18 cellular contexts compared by ENCODE assay signal in genomic region chr16:76963614-76964315, GRCh38.
DNase-seq lines count a peak whose midpoint lies in the region; ATAC-seq and TF ChIP-seq lines count a peak whose summit lies in the region.
"Had no signal": no experiment of that assay in that cellular context is flagged by ENCODE, and none has a peak within 500 bp of the region (broad histone marks: within the 10 kb centered on the region; RNA-seq: fewer than 3 reads in every experiment).

No MANE protein-coding gene starts in this region.

- no peak overlapping the region for H3K4me3 ChIP-seq in right lobe of liver
- H3K4me3 ChIP-seq: BLaER1, GM23248, ovary, skin epidermis had no signal

- DNase-seq in NCI-H1436 (lab: John Stamatoyannopoulos, UW) = peak; percentile 45
- DNase-seq in right lobe of liver = no peak
- no peak for DNase-seq in GM10266 (ENCODE audit: extremely low spot score)
- no peak for DNase-seq in dedifferentiated amniotic fluid mesenchymal stem cell (ENCODE audit: extremely low spot score)
- no peak for DNase-seq in NCI-H510A (lab: John Stamatoyannopoulos, UW)
- no peak for DNase-seq in OCI-M1 (lab: John Stamatoyannopoulos, UW)
- DNase-seq: DMS153; effector memory CD8-positive, alpha-beta T cell; GM23248; Kasumi-1; NCI-H2029; NCI-H774; ovary; stimulated activated CD4-positive, alpha-beta T cell treated with anti-CD3 and anti-CD28 coated beads, Interleukin-4, amount 100 ng/mL, for 4 hours had no signal

- no peaks in the 10 kb centered on the region for H3K9me3 ChIP-seq in right lobe of liver
- H3K9me3 ChIP-seq: BLaER1, ovary had no signal

- TF ChIP-seq POLR2A in right lobe of liver (IDR thresholded peaks at IDR 0.05) = no peak

- WGBS in right lobe of liver (ENCODE audit: insufficient coverage, low coverage, low lambda C conversion rate, missing lambda C conversion rate) = 87% methylated on average over 9 of the region's 9 CpGs

- peak overlapping the region in 2 of 3 donors; percentile 56 to 74 for H3K27ac ChIP-seq in right lobe of liver
- H3K27ac ChIP-seq: BLaER1, GM23248, ovary, skin epidermis had no signal

- H3K36me3 ChIP-seq in right lobe of liver = no peaks in the 10 kb centered on the region
- H3K36me3 ChIP-seq: BLaER1, ovary had no signal

- H3K4me1 ChIP-seq in right lobe of liver = peaks cover 0 to 18% (median 3%) of the 10 kb centered on the region in 4 donors
- H3K4me1 ChIP-seq: BLaER1 had no signal

- no peaks in the 10 kb centered on the region for H3K27me3 ChIP-seq in right lobe of liver
- H3K27me3 ChIP-seq: BLaER1, ovary had no signal

- intact Hi-C loops in right lobe of liver (cut with DNase I) = no loop called here

- ATAC-seq in GM18907 (IDR thresholded peaks at IDR 0.05; ENCODE audit: unreplicated experiment) (peak; percentile 94), HG02885 (IDR thresholded peaks at IDR 0.05; ENCODE audit: poor library complexity, unreplicated experiment) (peak; percentile 84), right lobe of liver (no peak)
- ATAC-seq: effector memory CD8-positive, alpha-beta T cell had no signal

- TF ChIP-seq CTCF in right lobe of liver (IDR thresholded peaks at IDR 0.05) (no peak), GM10266 (IDR thresholded peaks at IDR 0.05; ENCODE audit: control insufficient read depth, insufficient read depth, low read depth, missing control alignments) (no peak)

Comparison
In these comparisons a context has a peak if more than half of its experiments do, and no peak if none do; other contexts are left out.
1. ATAC-seq: peak in GM18907 (single experiment) and HG02885 (single experiment); none in right lobe of liver (0 of 4).